Comparison of ENCODE assay signal across 36 cellular contexts in the genomic region with DNA sequence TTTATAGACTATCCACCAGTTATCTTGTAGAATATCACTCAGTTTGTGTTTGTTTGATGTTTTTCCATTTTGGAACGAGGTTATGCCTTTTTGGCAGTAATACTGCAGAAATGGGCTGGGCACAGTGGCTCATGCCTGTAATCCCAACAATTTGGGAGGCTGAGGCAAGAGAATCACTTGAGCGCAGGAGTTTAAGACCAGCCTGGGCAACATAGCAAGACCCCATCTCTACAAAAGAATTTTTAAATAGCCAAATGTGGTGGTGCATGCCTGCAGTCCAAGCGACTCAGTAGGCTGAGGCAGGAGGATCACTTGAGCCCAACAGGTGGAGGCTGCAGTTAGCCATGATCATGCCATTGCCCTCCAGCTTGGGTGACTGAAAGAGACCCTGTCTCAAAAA. TPM values are rescaled to one million over a fixed set of nuclear protein-coding genes. Genes with fewer than 3 reads are reported as not detected.
"Had no signal": no experiment of that assay in that cellular context is flagged by ENCODE, and none has a peak within 500 bp of the region (broad histone marks: within the 10 kb centered on the region; RNA-seq: fewer than 3 reads in every experiment).

No MANE protein-coding gene starts in this region.

- DNase-seq: activated CD4-positive, alpha-beta memory T cell treated with anti-CD3 and anti-CD28 coated beads for 36 hours; activated CD4-positive, alpha-beta T cell treated with anti-CD3 and anti-CD28 coated beads for 4 hours; activated CD4-positive, alpha-beta T cell treated with anti-CD3 and anti-CD28 coated beads, Interleukin-2, amount 50 U/mL, for 1 hour; activated CD8-positive, alpha-beta memory T cell treated with anti-CD3 and anti-CD28 coated beads for 24 hours; activated CD8-positive, alpha-beta memory T cell treated with anti-CD3 and anti-CD28 coated beads, Interleukin-2, amount 10 ng/mL, durations not matched to agents 7 days and 5 days; activated CD8-positive, alpha-beta memory T cell treated with anti-CD3 and anti-CD28 coated beads, Interleukin-2, amount 50 U/mL, for 48 hours; activated effector memory CD4-positive, alpha-beta T cell treated with Interleukin-2 at 50 U/mL for 16 hours; activated naive CD4-positive, alpha-beta T cell treated with anti-CD3 and anti-CD28 coated beads, Interleukin-2, amount 10 ng/mL, durations not matched to agents 7 days and 5 days; activated T-cell treated with anti-CD3 and anti-CD28 coated beads, Interleukin-2, amount 50 U/mL, for 48 hours; amygdala; MM.1S; MV-4-11; NCI-H1092; NCI-H1417; NCI-H146; NCI-H187; NCI-H2081; NCI-H2171 treated with DMSO at 0.1 percent for 48 hours; NCI-H345; NCI-H524 treated with DMSO at 0.1 percent for 48 hours; PC-3; Peyer's patch; RPMI8226; SHP77 treated with DMSO at 0.1 percent for 48 hours; SK-N-SH had no signal

- ATAC-seq: activated CD4-positive, CD25-positive, alpha-beta regulatory T cell treated with anti-CD3 and anti-CD28 coated beads, Interleukin-2, amount 50 U/mL, for 24 hours; activated CD8-positive, alpha-beta memory T cell treated with anti-CD3 and anti-CD28 coated beads, Interleukin-2, amount 10 ng/mL, durations not matched to agents 7 days and 5 days; PC-3 had no signal

- FAIRE-seq: TTC549 had no signal

- H3K27me3 ChIP-seq: ascending aorta, cardiac muscle cell, Peyer's patch, SJSA1 had no signal

- H3K27me3 Mint-ChIP-seq: activated CD4-positive, alpha-beta memory T cell treated with anti-CD3 and anti-CD28 coated beads for 36 hours; activated naive CD8-positive, alpha-beta T cell had no signal

- H3K4me1 ChIP-seq: ascending aorta had no signal

- H3K27ac Mint-ChIP-seq: activated CD4-positive, alpha-beta memory T cell treated with anti-CD3 and anti-CD28 coated beads for 36 hours; activated CD8-positive, alpha-beta memory T cell treated with anti-CD3 and anti-CD28 coated beads, Interleukin-2, amount 10 ng/mL, durations not matched to agents 7 days and 5 days; activated naive CD4-positive, alpha-beta T cell treated with anti-CD3 and anti-CD28 coated beads, Interleukin-2, amount 10 ng/mL, durations not matched to agents 7 days and 5 days; activated naive CD8-positive, alpha-beta T cell; T-helper 1 cell treated with Interleukin-12 subunit alpha and Interleukin-12 subunit beta and Interleukin-4 antibody, amounts not matched to agents 30 μg/mL and 1 μg/mL, for 36 hours; T-helper 2 cell treated with Interferon-gamma antibody and Interleukin-4, amounts not matched to agents 5 μg/mL and 100 μg/mL, for 36 hours had no signal

- H3K36me3 ChIP-seq: ascending aorta, cardiac muscle cell, Peyer's patch, SJSA1 had no signal

- H3K4me2 ChIP-seq: KMS-11, SK-N-SH had no signal

- H3K27ac ChIP-seq: ascending aorta, cardiac muscle cell, KMS-11, Peyer's patch, SJSA1 had no signal

- H3K4me3 Mint-ChIP-seq: activated CD4-positive, alpha-beta memory T cell treated with anti-CD3 and anti-CD28 coated beads for 36 hours; activated CD8-positive, alpha-beta memory T cell treated with anti-CD3 and anti-CD28 coated beads, Interleukin-2, amount 10 ng/mL, durations not matched to agents 7 days and 5 days; activated naive CD4-positive, alpha-beta T cell treated with anti-CD3 and anti-CD28 coated beads, Interleukin-2, amount 10 ng/mL, durations not matched to agents 7 days and 5 days; activated naive CD8-positive, alpha-beta T cell; T-helper 1 cell treated with Interleukin-12 subunit alpha and Interleukin-12 subunit beta and Interleukin-4 antibody, amounts not matched to agents 30 μg/mL and 1 μg/mL, for 36 hours; T-helper 2 cell treated with Interferon-gamma antibody and Interleukin-4, amounts not matched to agents 5 μg/mL and 100 μg/mL, for 36 hours had no signal

- H3K4me3 ChIP-seq: ascending aorta, cardiac muscle cell, Peyer's patch, SJSA1 had no signal

- H3K9me3 Mint-ChIP-seq: activated CD4-positive, alpha-beta memory T cell treated with anti-CD3 and anti-CD28 coated beads for 36 hours; activated naive CD4-positive, alpha-beta T cell treated with anti-CD3 and anti-CD28 coated beads, Interleukin-2, amount 10 ng/mL, durations not matched to agents 7 days and 5 days; T-helper 1 cell treated with Interleukin-12 subunit alpha and Interleukin-12 subunit beta and Interleukin-4 antibody, amounts not matched to agents 30 μg/mL and 1 μg/mL, for 36 hours; T-helper 2 cell treated with Interferon-gamma antibody and Interleukin-4, amounts not matched to agents 5 μg/mL and 100 μg/mL, for 36 hours had no signal

- H3K9ac ChIP-seq: KMS-11, SK-N-SH had no signal

- H3K36me3 Mint-ChIP-seq: activated CD4-positive, alpha-beta memory T cell treated with anti-CD3 and anti-CD28 coated beads for 36 hours had no signal

- H3K9me3 ChIP-seq: ascending aorta, Peyer's patch, SJSA1, SK-N-SH had no signal

RNA-seq across cellular contexts. Expression of gene B4GALNT4, which starts 22.8 kb away (rescaled TPM):
- total RNA-seq: ascending aorta, SJSA1 had no signal

RNA-seq across cellular contexts. Expression of gene IFITM5, which starts 47.2 kb away (rescaled TPM):
- total RNA-seq: activated CD4-positive, alpha-beta memory T cell treated with anti-CD3 and anti-CD28 coated beads for 36 hours; activated CD8-positive, alpha-beta memory T cell treated with anti-CD3 and anti-CD28 coated beads, Interleukin-2, amount 10 ng/mL, durations not matched to agents 7 days and 5 days; ascending aorta; cardiac muscle cell; LHCN-M2; NCI-H460; PC-3; Peyer's patch; SJSA1 had no signal
- polyA plus RNA-seq: cardiac muscle cell, SK-N-SH had no signal
